18 cellular contexts compared by ENCODE assay signal in the genomic region with DNA sequence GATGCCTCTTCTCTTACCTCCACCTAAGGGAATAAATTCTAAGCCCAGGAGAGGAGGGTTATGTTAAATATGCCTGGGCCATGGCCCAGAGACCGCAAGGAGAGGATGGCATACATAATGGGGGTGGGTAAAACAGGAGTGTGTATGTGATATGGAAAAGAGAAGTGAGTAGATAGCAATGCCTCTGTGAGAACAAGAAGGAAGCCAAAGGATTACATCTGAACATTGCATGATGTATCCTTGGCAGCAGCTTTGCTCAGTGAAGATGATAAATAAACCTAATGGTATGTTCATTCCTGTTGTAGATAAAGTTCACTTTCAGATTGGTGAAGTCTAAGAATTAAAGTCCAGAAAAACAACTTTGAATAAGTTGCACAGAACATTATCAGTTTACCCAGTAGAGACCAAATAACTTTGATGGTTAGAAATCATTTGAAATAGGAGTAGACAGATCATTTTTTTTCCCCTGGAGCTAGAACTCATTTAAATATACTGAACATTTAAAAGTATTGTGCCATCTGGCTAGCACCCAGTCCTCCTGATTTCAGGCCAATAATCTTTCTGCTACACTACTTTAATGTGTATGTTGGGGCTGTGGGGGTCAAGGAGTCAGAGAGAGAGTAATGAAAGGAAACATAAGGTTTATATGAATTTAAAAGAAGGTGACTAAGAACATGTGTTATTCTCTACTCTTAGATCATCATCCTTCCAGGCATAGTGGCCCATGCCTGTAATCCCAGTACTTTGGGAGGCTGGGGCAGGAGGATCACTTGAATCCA.
DNase-seq lines count a peak whose midpoint lies in the region; ATAC-seq and TF ChIP-seq lines count a peak whose summit lies in the region.
"Had no signal": no experiment of that assay in that cellular context is flagged by ENCODE, and none has a peak within 500 bp of the region (broad histone marks: within the 10 kb centered on the region; RNA-seq: fewer than 3 reads in every experiment).

No MANE protein-coding gene starts in this region.

- TF ChIP-seq CTCF in cardiac fibroblast (IDR thresholded peaks at IDR 0.05; ENCODE audit: low read depth, low read length) (no peak), nephron progenitor cell (IDR thresholded peaks at IDR 0.05) (no peak), GM10248 (IDR thresholded peaks at IDR 0.05; ENCODE audit: control extremely low read depth, extremely low read depth, low read depth, missing control alignments) (no peak)

- peak overlapping the region; percentile 14 for H3K27ac Mint-ChIP-seq in nephron progenitor cell
- H3K27ac Mint-ChIP-seq: T-helper 17 cell had no signal

- no peak for ATAC-seq in HG02763 (IDR thresholded peaks at IDR 0.05; ENCODE audit: unreplicated experiment)
- ATAC-seq: esophagus mucosa, T-helper 17 cell had no signal

- no peaks in the 10 kb centered on the region for H3K36me3 Mint-ChIP-seq in nephron progenitor cell (ENCODE audit: low read depth)

- no peak overlapping the region for H3K4me3 Mint-ChIP-seq in nephron progenitor cell
- H3K4me3 Mint-ChIP-seq: T-helper 17 cell had no signal

- POLR2A ChIA-PET in GM10248 (lab: Yijun Ruan, JAX), result no interaction called here

- H3K4me3 ChIP-seq in cardiac fibroblast (replicated peaks in 1 of 2; ENCODE audit: low read depth in 2 of 2, low read length in 2 of 2), result no peak overlapping the region
- H3K4me3 ChIP-seq: BLaER1 treated with 17β-estradiol and CSF1 and Interleukin-3, amounts not matched to agents 10 nM and 100 nM; testis had no signal

- no peaks in the 10 kb centered on the region for H3K9me3 Mint-ChIP-seq in nephron progenitor cell

- H3K27me3 Mint-ChIP-seq in nephron progenitor cell (ENCODE audit: low read depth, poor library complexity), result no peaks in the 10 kb centered on the region
- H3K27me3 Mint-ChIP-seq: T-helper 17 cell had no signal

- DNase-seq in ELR (ENCODE audit: low read depth), result peak; percentile 1
- DNase-seq in NCI-H446 treated with DMSO at 0.1 percent for 48 hours (lab: John Stamatoyannopoulos, UW), result peak; percentile 40
- DNase-seq in cardiac fibroblast (ENCODE audit: low read depth in 2 of 2), result peak; percentile 9 to 39
- no peak for DNase-seq in nephron progenitor cell
- DNase-seq in midbrain (lab: John Stamatoyannopoulos, UW), result no peak
- no peak for DNase-seq in GM10248 (ENCODE audit: extremely low spot score)
- DNase-seq: activated CD4-positive, CD25-positive, alpha-beta regulatory T cell treated with anti-CD3 and anti-CD28 coated beads, Interleukin-2, amount 50 U/mL, for 72 hours; activated gamma-delta T cell; DMS79; KG1; NCI-H1417 treated with DMSO at 0.1 percent for 48 hours; SHP77; stimulated activated CD4-positive, alpha-beta T cell treated with anti-CD3 and anti-CD28 coated beads, Interleukin-4, amount 100 ng/mL, for 1 hour; T-helper 17 cell; testis had no signal

- H3K4me1 Mint-ChIP-seq in nephron progenitor cell, result peaks cover 5% of the 10 kb centered on the region
- H3K4me1 Mint-ChIP-seq: T-helper 17 cell had no signal

- CTCF ChIA-PET in GM10248 (lab: Yijun Ruan, JAX), result interaction anchor here (1.0 kb wide), 1 partner anchor 15 kb away, joined by 3 read pairs; no protein-coding TSS in a partner anchor

Comparison
In these comparisons a context has a peak if more than half of its experiments do, and no peak if none do; other contexts are left out.
1. DNase-seq: peak in ELR (single experiment), NCI-H446 treated with DMSO at 0.1 percent for 48 hours (single experiment) and cardiac fibroblast (2 of 2); none in nephron progenitor cell (single experiment), midbrain (single experiment) and GM10248 (single experiment).